ENCODE assay signal across 16 cellular contexts in the genomic region with DNA sequence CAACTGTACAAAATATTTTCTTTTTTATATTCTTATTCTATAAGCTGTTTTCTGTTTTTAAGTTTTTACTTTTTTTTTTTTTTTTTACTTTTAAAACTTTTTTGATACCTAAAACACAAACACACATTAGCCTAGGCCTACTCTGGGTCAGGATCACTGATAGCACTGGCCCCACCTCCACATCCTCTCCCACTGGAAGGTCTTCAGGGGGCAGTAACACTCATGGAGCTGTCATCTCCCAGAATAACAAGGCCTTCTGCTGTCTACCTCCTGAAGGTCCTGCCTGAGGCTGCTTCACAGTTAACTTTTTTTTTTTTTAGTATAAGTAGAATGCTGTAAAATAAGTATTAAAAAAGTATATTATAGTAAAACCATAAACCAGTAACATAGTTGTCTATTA.
DNase-seq lines count a peak whose midpoint lies in the region; ATAC-seq and TF ChIP-seq lines count a peak whose summit lies in the region.
"Had no signal": no experiment of that assay in that cellular context is flagged by ENCODE, and none has a peak within 500 bp of the region (broad histone marks: within the 10 kb centered on the region; RNA-seq: fewer than 3 reads in every experiment).

No MANE protein-coding gene starts in this region.

- H3K4me1 ChIP-seq in left lung: no peaks in the 10 kb centered on the region
- H3K4me1 ChIP-seq: BLaER1 treated with 17β-estradiol and CSF1 and Interleukin-3, amounts not matched to agents 10 nM and 100 nM had no signal

- ATAC-seq in left lung: no peak
- ATAC-seq: CD8-positive, alpha-beta T cell; K562 had no signal

- H3K27ac ChIP-seq in left lung: no peak overlapping the region
- H3K27ac ChIP-seq: BLaER1 treated with 17β-estradiol and CSF1 and Interleukin-3, amounts not matched to agents 10 nM and 100 nM had no signal

- H3K4me1 Mint-ChIP-seq in Calu3 (ENCODE audit: low read depth, unreplicated experiment): no peaks in the 10 kb centered on the region
- H3K4me1 Mint-ChIP-seq: B cell had no signal

- H3K36me3 ChIP-seq in left lung: no peaks in the 10 kb centered on the region
- H3K36me3 ChIP-seq: BLaER1 treated with 17β-estradiol and CSF1 and Interleukin-3, amounts not matched to agents 10 nM and 100 nM had no signal

- no peak overlapping the region for H3K4me3 Mint-ChIP-seq in Calu3 (ENCODE audit: low read depth, unreplicated experiment)
- H3K4me3 Mint-ChIP-seq: B cell; CD8-positive, alpha-beta T cell; H9 had no signal

- no peaks in the 10 kb centered on the region for H3K27me3 ChIP-seq in left lung
- H3K27me3 ChIP-seq: BLaER1 treated with 17β-estradiol and CSF1 and Interleukin-3, amounts not matched to agents 10 nM and 100 nM had no signal

- no peaks in the 10 kb centered on the region for H3K36me3 Mint-ChIP-seq in Calu3 (ENCODE audit: insufficient read depth, unreplicated experiment)
- H3K36me3 Mint-ChIP-seq: CD8-positive, alpha-beta T cell had no signal

- CTCF ChIA-PET in Calu3 (lab: Charles Lee): no interaction called here

- DNase-seq in EH (ENCODE audit: low read depth) (peak; percentile 27), ELR (ENCODE audit: low read depth) (peak; percentile 48), LHCN-M2 (ENCODE audit: low read depth) (peak; percentile 10), fibroblast of mammary gland (ENCODE audit: low read depth) (peak; percentile 21), left lung (no peak), NCI-H526 (lab: John Stamatoyannopoulos, UW) (no peak), Calu3 (no peak)
- DNase-seq: CD8-positive, alpha-beta T cell; DMS 273 treated with DMSO at 0.1 percent for 48 hours; DMS53; DND-41; GF-D8; H9 had no signal

- BruUV-seq in Calu3 (replicated peaks; lab: Mats Ljungman, UMichigan): no TSS peak

- no peaks in the 10 kb centered on the region for H3K9me3 Mint-ChIP-seq in Calu3 (ENCODE audit: low read depth, unreplicated experiment)
- H3K9me3 Mint-ChIP-seq: CD8-positive, alpha-beta T cell; H9 had no signal

- H3K4me3 ChIP-seq in fibroblast of mammary gland (ENCODE audit: control insufficient read depth, low read depth, low read length) (no peak overlapping the region), left lung (no peak overlapping the region)
- H3K4me3 ChIP-seq: BLaER1 treated with 17β-estradiol and CSF1 and Interleukin-3, amounts not matched to agents 10 nM and 100 nM; K562 had no signal

- no peak for TF ChIP-seq CTCF in fibroblast of mammary gland (conservative IDR thresholded peaks at IDR 0.05; ENCODE audit: control insufficient read depth, insufficient read depth, low read depth, low read length)
- no peak for TF ChIP-seq CTCF in left lung (IDR thresholded peaks at IDR 0.05)
- no peak for TF ChIP-seq CTCF in Calu3 (IDR thresholded peaks at IDR 0.05; ENCODE audit: unreplicated experiment)

- H3K27ac Mint-ChIP-seq in Calu3 (ENCODE audit: unreplicated experiment): no peak overlapping the region
- H3K27ac Mint-ChIP-seq: B cell; CD8-positive, alpha-beta T cell; H9 had no signal

- no peaks in the 10 kb centered on the region for H3K9me3 ChIP-seq in left lung
- H3K9me3 ChIP-seq: BLaER1 treated with 17β-estradiol and CSF1 and Interleukin-3, amounts not matched to agents 10 nM and 100 nM had no signal

- intact Hi-C loops in left lung (cut with DNase I): no loop called here
- intact Hi-C loops in Calu3 (cut with micrococcal nuclease; ENCODE audit: unreplicated experiment): no loop called here

- H3K27me3 Mint-ChIP-seq in Calu3 (ENCODE audit: unreplicated experiment): no peaks in the 10 kb centered on the region
- H3K27me3 Mint-ChIP-seq: B cell had no signal

Comparison
In these comparisons a context has a peak if more than half of its experiments do, and no peak if none do; other contexts are left out.
1. DNase-seq: peak in EH (single experiment), ELR (single experiment), LHCN-M2 (single experiment) and fibroblast of mammary gland (single experiment); none in left lung (0 of 2), NCI-H526 (0 of 2) and Calu3 (single experiment).